ENCODE assay signal across 8 cellular contexts in the genomic region with DNA sequence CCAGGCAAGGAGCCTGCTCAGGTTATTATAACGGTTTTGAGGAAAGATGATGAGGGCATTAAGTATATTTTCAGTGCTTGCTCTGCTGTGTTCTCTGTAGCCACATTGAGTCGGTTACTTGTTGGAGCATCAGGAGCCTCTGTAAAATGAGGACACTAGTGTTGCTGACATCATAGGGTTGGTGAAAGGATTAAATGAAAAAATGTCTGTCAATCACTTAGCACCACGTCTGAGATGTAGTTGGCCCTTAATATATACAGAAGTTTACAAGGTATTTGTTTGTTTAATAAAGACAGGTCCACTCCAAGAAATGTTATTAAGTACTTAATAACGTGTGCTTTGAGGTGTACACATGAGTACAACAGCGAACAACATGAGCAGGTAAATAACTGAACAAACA. TPM values are rescaled to one million over a fixed set of nuclear protein-coding genes. Genes with fewer than 3 reads are reported as not detected.
A peak's percentile ranks its signal among the peaks of the same experiment; 100 is the strongest.
DNase-seq lines count a peak whose midpoint lies in the region; TF ChIP-seq lines count a peak whose summit lies in the region.

No MANE protein-coding gene starts in this region.

- H3K36me3 ChIP-seq in GM23248 (ENCODE audit: low read depth) (no peaks in the 10 kb centered on the region), PC-9 (ENCODE audit: low read depth) (no peaks in the 10 kb centered on the region), esophagus squamous epithelium (peaks cover 0 to 22% (median 0%) of the 10 kb centered on the region in 3 donors), rectal smooth muscle tissue (ENCODE audit: control insufficient read depth, insufficient read depth, low read length) (no peaks in the 10 kb centered on the region)

- H3K9me2 ChIP-seq in GM23248 (ENCODE audit: insufficient read depth) (no peaks in the 10 kb centered on the region), PC-9 (ENCODE audit: insufficient read depth) (no peaks in the 10 kb centered on the region)

- DNase-seq in GM23248 = peak; percentile 12
- DNase-seq in PC-9 = no peak
- no peak for DNase-seq in esophagus squamous epithelium (lab: John Stamatoyannopoulos, UW)
- no peak for DNase-seq in occipital lobe (lab: John Stamatoyannopoulos, UW)
- DNase-seq in middle frontal gyrus (ENCODE audit: extremely low spot score, low spot score) = no peak
- DNase-seq in activated CD4-positive, alpha-beta T cell treated with anti-CD3 and anti-CD28 coated beads for 4 hours = no peak
- no peak for DNase-seq in COLO668 (lab: John Stamatoyannopoulos, UW; ENCODE audit: unreplicated experiment)

- H3K4me3 ChIP-seq in GM23248 = peak overlapping the region; percentile 95
- peak overlapping the region; percentile 87 for H3K4me3 ChIP-seq in PC-9
- H3K4me3 ChIP-seq in esophagus squamous epithelium = peak overlapping the region; percentile 71 to 89 (median 76)
- peak overlapping the region; percentile 79 for H3K4me3 ChIP-seq in rectal smooth muscle tissue (ENCODE audit: low read length)

- CTCF ChIA-PET in PC-9 (lab: Charles Lee) = no interaction called here

- no peak for TF ChIP-seq POLR2A in esophagus squamous epithelium (IDR thresholded peaks at IDR 0.05)

- H3F3A ChIP-seq in GM23248 (ENCODE audit: insufficient read depth) = no peaks in the 10 kb centered on the region
- peaks cover 6% of the 10 kb centered on the region; the same call in 1 of the 2 replicates for H3F3A ChIP-seq in PC-9 (ENCODE audit: insufficient read depth, low read depth)

- 9 to 16% methylated on average over 5 of the region's 5 CpGs for WGBS in GM23248 (ENCODE audit: low coverage in 1 of 2, low lambda C conversion rate in 2 of 2, missing lambda C conversion rate in 2 of 2), 2 experiments
- WGBS in esophagus squamous epithelium, 2 donors = 19 to 21% methylated on average over 5 of the region's 5 CpGs

- peak overlapping the region; percentile 92 for H3K9ac ChIP-seq in GM23248
- H3K9ac ChIP-seq in rectal smooth muscle tissue (ENCODE audit: low read length) = no peak overlapping the region

- H3K27ac ChIP-seq in GM23248 (peak overlapping the region; percentile 67; the same call in 1 of the 2 replicates), PC-9 (no peak overlapping the region), esophagus squamous epithelium (peak overlapping the region in 3 of 4 donors; percentile 79 to 88 (median 79)), rectal smooth muscle tissue (ENCODE audit: low read depth, low read length) (no peak overlapping the region)

- no peak for TF ChIP-seq CTCF in PC-9 (conservative IDR thresholded peaks at IDR 0.05)
- no peak for TF ChIP-seq CTCF in esophagus squamous epithelium (IDR thresholded peaks at IDR 0.05)

- intact Hi-C loops in PC-9 (cut with micrococcal nuclease; ENCODE audit: unreplicated experiment) (loop anchor here (2.0 kb wide), 1 partner anchor 1531 kb away; no protein-coding TSS in a partner anchor), esophagus squamous epithelium (cut with DNase I) (no loop called here)

- H3K27me3 ChIP-seq in GM23248 (replicated peaks; ENCODE audit: insufficient read depth) = no peaks in the 10 kb centered on the region
- H3K27me3 ChIP-seq in PC-9 (ENCODE audit: insufficient read depth, low read depth) = no peaks in the 10 kb centered on the region
- no peaks in the 10 kb centered on the region for H3K27me3 ChIP-seq in esophagus squamous epithelium
- H3K27me3 ChIP-seq in rectal smooth muscle tissue (ENCODE audit: control insufficient read depth, insufficient read depth, low read length) = no peaks in the 10 kb centered on the region

- no peaks in the 10 kb centered on the region for H4K20me1 ChIP-seq in GM23248 (ENCODE audit: insufficient read depth)
- H4K20me1 ChIP-seq in PC-9 (ENCODE audit: insufficient read depth) = no peaks in the 10 kb centered on the region

- H3K4me2 ChIP-seq in GM23248 (ENCODE audit: unreplicated experiment) (peak overlapping the region; percentile 100), PC-9 (peak overlapping the region; percentile 99)

- H3K4me1 ChIP-seq in GM23248 (ENCODE audit: insufficient read depth) (peaks cover 7% of the 10 kb centered on the region), PC-9 (replicated peaks; ENCODE audit: insufficient read depth) (peaks cover 9% of the 10 kb centered on the region; the same call in 1 of the 2 replicates), esophagus squamous epithelium (peaks cover 4 to 22% (median 7%) of the 10 kb centered on the region in 3 donors), rectal smooth muscle tissue (ENCODE audit: control insufficient read depth, insufficient read depth, low read length) (peaks cover 5% of the 10 kb centered on the region)

- BruUV-seq in PC-9 (replicated peaks; lab: Mats Ljungman, UMichigan) = no TSS peak

- H2AFZ ChIP-seq in GM23248 (peak overlapping the region; percentile 95), PC-9 (peak overlapping the region; percentile 87)

- H3K9me3 ChIP-seq in GM23248 (ENCODE audit: low read depth) (no peaks in the 10 kb centered on the region), PC-9 (ENCODE audit: insufficient read depth, low read depth) (no peaks in the 10 kb centered on the region), esophagus squamous epithelium (no peaks in the 10 kb centered on the region)

- H3K79me2 ChIP-seq in GM23248 (ENCODE audit: insufficient read depth) (peaks cover 17% of the 10 kb centered on the region), PC-9 (ENCODE audit: low read depth) (peaks cover 13% of the 10 kb centered on the region)

- in situ Hi-C loops in GM23248 (cut with MboI) = no loop called here

- POLR2A ChIA-PET in PC-9 (lab: Charles Lee; ENCODE audit: unreplicated experiment) = interaction anchor here (0.6 kb wide), 2 partner anchors 172 to 1532 kb away, joined by 3 to 6 read pairs; a partner anchor contains a TSS

RNA-seq across cellular contexts. Expression of a gene that starts 0.7 kb away (rescaled TPM):
- 25.2 and 26.9 TPM in 2 replicates for total RNA-seq in GM23248 (2014; rRNA removed; shearing (Covaris generic))
- 25.2 and 30.1 TPM in 2 replicates for polyA plus RNA-seq in GM23248 (2016; fragmentation: Nextera tagmentation; extraction: Ambion mirVana)
- total RNA-seq in PC-9 (2021) (20.8 and 30.1 TPM in 2 replicates), esophagus squamous epithelium (10 to 100 TPM in 3 of 4 donors, 1 to 10 TPM in 1; 8.5 to 26.3 (median 16.7) TPM), occipital lobe (39.0 TPM)

Comparison
In these comparisons a context has a peak if more than half of its experiments do, and no peak if none do; other contexts are left out.
1. H3K27ac ChIP-seq: peak in GM23248 (single experiment) and esophagus squamous epithelium (3 of 4); none in PC-9 (single experiment) and rectal smooth muscle tissue (single experiment).
2. Peak in every context shown above with its lines, with median percentiles within 50 percentile points of each other: H3K4me3 ChIP-seq.